1 cellular context compared by ENCODE assay signal in genomic region chr4:21801661-21802355, GRCh38.
TF ChIP-seq lines count a peak whose summit lies in the region.

No MANE protein-coding gene starts in this region.

TF ChIP-seq in A549, 52 proteins besides CTCF, POLR2A, EP300 and RAD21 (continued from another document):
- TF ChIP-seq REST (IDR thresholded peaks at IDR 0.05): no peak
- no peak for TF ChIP-seq ZNF302 (CRISPR knock-in tag; IDR thresholded peaks at IDR 0.05)
- TF ChIP-seq PBX3 (IDR thresholded peaks at IDR 0.05): no peak
